ENCODE assay signal across 20 cellular contexts in genomic region chr1:53430779-53431178, GRCh38. TPM values are rescaled to one million over a fixed set of nuclear protein-coding genes. Genes with fewer than 3 reads are reported as not detected.
DNase-seq lines count a peak whose midpoint lies in the region; ATAC-seq and TF ChIP-seq lines count a peak whose summit lies in the region.
"Had no signal": no experiment of that assay in that cellular context is flagged by ENCODE, and none has a peak within 500 bp of the region (broad histone marks: within the 10 kb centered on the region; RNA-seq: fewer than 3 reads in every experiment).

No MANE protein-coding gene starts in this region.

- H3K9me3 ChIP-seq in T-helper 17 cell (ENCODE audit: control insufficient read depth, low read length, poor library complexity, severe bottlenecking) (no peaks in the 10 kb centered on the region), neural progenitor cell (ENCODE audit: low read depth) (no peaks in the 10 kb centered on the region), transverse colon (no peaks in the 10 kb centered on the region)
- H3K9me3 ChIP-seq: BLaER1 treated with 17β-estradiol and CSF1 and Interleukin-3, amounts not matched to agents 10 nM and 100 nM had no signal

- no peak for TF ChIP-seq CTCF in neural progenitor cell (IDR thresholded peaks at IDR 0.05)
- no peak for TF ChIP-seq CTCF in transverse colon (IDR thresholded peaks at IDR 0.05)

- no peaks in the 10 kb centered on the region for H3K36me3 ChIP-seq in neural progenitor cell
- no peaks in the 10 kb centered on the region for H3K36me3 ChIP-seq in transverse colon
- H3K36me3 ChIP-seq: BLaER1 treated with 17β-estradiol and CSF1 and Interleukin-3, amounts not matched to agents 10 nM and 100 nM; MG63 had no signal

- CTCF ChIA-PET in activated naive CD4-positive, alpha-beta T cell treated with anti-CD3 and anti-CD28 coated beads for 36 hours (lab: Charles Lee) = no interaction called here

- no peaks in the 10 kb centered on the region for H4K20me1 ChIP-seq in neural progenitor cell (ENCODE audit: low read depth)
- H4K20me1 ChIP-seq: BLaER1 treated with 17β-estradiol and CSF1 and Interleukin-3, amounts not matched to agents 10 nM and 100 nM had no signal

- H3K27ac Mint-ChIP-seq in T-helper 17 cell (peak overlapping the region; percentile 67), neural progenitor cell (no peak overlapping the region)
- H3K27ac Mint-ChIP-seq in activated naive CD4-positive, alpha-beta T cell treated with anti-CD3 and anti-CD28 coated beads for 36 hours = no peak overlapping the region

- intact Hi-C loops in activated naive CD4-positive, alpha-beta T cell treated with anti-CD3 and anti-CD28 coated beads for 36 hours (cut with micrococcal nuclease) = no loop called here
- intact Hi-C loops in transverse colon (cut with DNase I; ENCODE audit: low total_unique reads) = no loop called here

- DNase-seq in HT-29 (ENCODE audit: low spot score) = peak; percentile 45
- DNase-seq in T-helper 17 cell = no peak
- peak; percentile 96 for DNase-seq in iPS DF 4.7 (ENCODE audit: extremely low read depth, low spot score)
- peak; percentile 46 for DNase-seq in neural progenitor cell (ENCODE audit: low spot score)
- no peak for DNase-seq in NCI-H2171 (lab: John Stamatoyannopoulos, UW)
- DNase-seq in activated naive CD4-positive, alpha-beta T cell treated with anti-CD3 and anti-CD28 coated beads for 36 hours = no peak
- no peak for DNase-seq in transverse colon
- DNase-seq: CD8-positive, alpha-beta T cell; MG63; NCI-H1092; NCI-H1436 treated with DMSO at 0.1 percent for 48 hours; NCI-H2081; NCI-H510A; NCI-H82; SHP77 treated with DMSO at 0.1 percent for 48 hours; T-cell had no signal

- no peak for TF ChIP-seq EP300 in transverse colon (IDR thresholded peaks at IDR 0.05; ENCODE audit: low read depth)

- H3K4me1 Mint-ChIP-seq in T-helper 17 cell (peaks cover 15% of the 10 kb centered on the region), neural progenitor cell (peaks cover 18% of the 10 kb centered on the region)
- peaks cover 9% of the 10 kb centered on the region for H3K4me1 Mint-ChIP-seq in activated naive CD4-positive, alpha-beta T cell treated with anti-CD3 and anti-CD28 coated beads for 36 hours (ENCODE audit: low read depth)

- no peak for ATAC-seq in T-helper 17 cell
- ATAC-seq: CD8-positive, alpha-beta T cell; HCT116; T-cell had no signal

- peak overlapping the region; percentile 23 for H3K4me2 ChIP-seq in neural progenitor cell
- H3K4me2 ChIP-seq: BLaER1 treated with 17β-estradiol and CSF1 and Interleukin-3, amounts not matched to agents 10 nM and 100 nM had no signal

- H3K4me1 ChIP-seq in neural progenitor cell (peaks cover 16% of the 10 kb centered on the region), transverse colon (no peaks in the 10 kb centered on the region)
- H3K4me1 ChIP-seq: BLaER1 treated with 17β-estradiol and CSF1 and Interleukin-3, amounts not matched to agents 10 nM and 100 nM had no signal

- no peak overlapping the region for H3K4me3 Mint-ChIP-seq in T-helper 17 cell
- H3K4me3 Mint-ChIP-seq in neural progenitor cell = no peak overlapping the region
- H3K4me3 Mint-ChIP-seq in activated naive CD4-positive, alpha-beta T cell treated with anti-CD3 and anti-CD28 coated beads for 36 hours = no peak overlapping the region
- H3K4me3 Mint-ChIP-seq: CD8-positive, alpha-beta T cell had no signal

- no peaks in the 10 kb centered on the region for H3K79me2 ChIP-seq in neural progenitor cell (ENCODE audit: low read depth)

- no peaks in the 10 kb centered on the region for H3F3A ChIP-seq in neural progenitor cell (ENCODE audit: low read depth)

- no peak overlapping the region for H3K9ac ChIP-seq in neural progenitor cell
- H3K9ac ChIP-seq: BLaER1 treated with 17β-estradiol and CSF1 and Interleukin-3, amounts not matched to agents 10 nM and 100 nM had no signal

- H3K27me3 Mint-ChIP-seq in T-helper 17 cell (peaks cover 27% of the 10 kb centered on the region), neural progenitor cell (ENCODE audit: insufficient read depth, low read depth) (peaks cover 23% of the 10 kb centered on the region)
- peaks cover 2% of the 10 kb centered on the region for H3K27me3 Mint-ChIP-seq in activated naive CD4-positive, alpha-beta T cell treated with anti-CD3 and anti-CD28 coated beads for 36 hours (ENCODE audit: low read depth)

- TF ChIP-seq POLR2A in transverse colon (IDR thresholded peaks at IDR 0.05) = no peak

- in situ Hi-C loops in transverse colon (cut with MboI; ENCODE audit: low pct_ligation_motif_present in 1 of 4, low pct_unique_long_range_greater_than_20kb in 1 of 4, low sequenced_read_pairs in 3 of 4) = no loop called here

- H2AFZ ChIP-seq in neural progenitor cell (replicated peaks) = peak overlapping the region; percentile 9

- H3K27me3 ChIP-seq in neural progenitor cell (no peaks in the 10 kb centered on the region), transverse colon (no peaks in the 10 kb centered on the region)
- H3K27me3 ChIP-seq: BLaER1 treated with 17β-estradiol and CSF1 and Interleukin-3, amounts not matched to agents 10 nM and 100 nM; MG63 had no signal

- H3K4me3 ChIP-seq in neural progenitor cell (no peak overlapping the region), transverse colon (no peak overlapping the region)
- H3K4me3 ChIP-seq: BLaER1 treated with 17β-estradiol and CSF1 and Interleukin-3, amounts not matched to agents 10 nM and 100 nM; MG63 had no signal

- H3K9me3 Mint-ChIP-seq in neural progenitor cell = peaks cover 4% of the 10 kb centered on the region
- H3K9me3 Mint-ChIP-seq in activated naive CD4-positive, alpha-beta T cell treated with anti-CD3 and anti-CD28 coated beads for 36 hours = no peaks in the 10 kb centered on the region
- H3K9me3 Mint-ChIP-seq: CD8-positive, alpha-beta T cell; T-cell had no signal

- H3K36me3 Mint-ChIP-seq in T-helper 17 cell (ENCODE audit: low read depth) = peaks cover 12% of the 10 kb centered on the region
- H3K36me3 Mint-ChIP-seq in neural progenitor cell = no peaks in the 10 kb centered on the region
- H3K36me3 Mint-ChIP-seq in activated naive CD4-positive, alpha-beta T cell treated with anti-CD3 and anti-CD28 coated beads for 36 hours (ENCODE audit: low read depth) = no peaks in the 10 kb centered on the region
- H3K36me3 Mint-ChIP-seq: CD8-positive, alpha-beta T cell; T-cell had no signal

- H3K27ac ChIP-seq in neural progenitor cell = no peak overlapping the region
- no peak overlapping the region for H3K27ac ChIP-seq in transverse colon
- H3K27ac ChIP-seq: BLaER1 treated with 17β-estradiol and CSF1 and Interleukin-3, amounts not matched to agents 10 nM and 100 nM had no signal

RNA-seq across cellular contexts. Expression of gene DMRTB1, which starts 28.4 kb away (rescaled TPM):
- total RNA-seq in HT-29 (2014; rRNA removed; shearing (Covaris generic)) = not detected in 2 replicates
- total RNA-seq in T-helper 17 cell (not detected), neural progenitor cell (ENCODE audit: low replicate concordance) (not detected in 2 replicates), transverse colon (not detected)
- not detected for total RNA-seq in activated naive CD4-positive, alpha-beta T cell treated with anti-CD3 and anti-CD28 coated beads for 36 hours
- total RNA-seq: CD8-positive, alpha-beta T cell; IMR-90; RPMI7951; T-cell had no signal

Comparison
In these comparisons a context has a peak if more than half of its experiments do, and no peak if none do; other contexts are left out.
1. DNase-seq: peak in HT-29 (single experiment), iPS DF 4.7 (single experiment) and neural progenitor cell (single experiment); none in T-helper 17 cell (0 of 3), NCI-H2171 (single experiment), activated naive CD4-positive, alpha-beta T cell treated with anti-CD3 and anti-CD28 coated beads for 36 hours (single experiment) and transverse colon (single experiment).